ENCODE assay signal across 23 cellular contexts in genomic region chr6:43746071-43746470, GRCh38. TPM values are rescaled to one million over a fixed set of nuclear protein-coding genes. Genes with fewer than 3 reads are reported as not detected.
A peak's percentile ranks its signal among the peaks of the same experiment; 100 is the strongest.
DNase-seq lines count a peak whose midpoint lies in the region; ATAC-seq and TF ChIP-seq lines count a peak whose summit lies in the region.
"Had no signal": no experiment of that assay in that cellular context is flagged by ENCODE, and none has a peak within 500 bp of the region (broad histone marks: within the 10 kb centered on the region; RNA-seq: fewer than 3 reads in every experiment).

No MANE protein-coding gene starts in this region.

- DNase-seq in cardiac septum (ENCODE audit: low spot score), result peak; percentile 12
- DNase-seq in Right ventricle myocardium superior, result no peak
- no peak for DNase-seq in endodermal cell
- DNase-seq in prostate gland (ENCODE audit: low spot score), result no peak
- DNase-seq in activated CD4-positive, alpha-beta T cell treated with anti-CD3 and anti-CD28 coated beads, Interleukin-2, amount 10 ng/mL, durations not matched to agents 7 days and 5 days, result no peak
- no peak for DNase-seq in stimulated activated naive CD4-positive, alpha-beta T cell treated with Interleukin-2 at 50 U/mL for 16 hours (lab: John Stamatoyannopoulos, UW)
- DNase-seq: activated CD4-positive, alpha-beta memory T cell treated with anti-CD3 and anti-CD28 coated beads for 36 hours; cerebellar nuclear complex; DMS153; Kasumi-1; NCI-H1436; NCI-H2081 treated with DMSO at 0.1 percent for 48 hours; NCI-H345; NCI-H748 treated with DMSO at 0.1 percent for 48 hours; stimulated activated CD4-positive, alpha-beta T cell treated with anti-CD3 and anti-CD28 coated beads, Interleukin-2, amount 100 ng/mL, for 48 hours had no signal

- 91 to 92% methylated on average over 2 of the region's 2 CpGs for WGBS in endodermal cell (ENCODE audit: insufficient coverage in 1 of 2, insufficient read length in 1 of 2), 2 experiments
- 86% methylated on average over 2 of the region's 2 CpGs for WGBS in prostate gland

- no peaks in the 10 kb centered on the region for H3K36me3 ChIP-seq in endodermal cell (ENCODE audit: control insufficient read depth, insufficient read depth, low read length)
- no peaks in the 10 kb centered on the region for H3K36me3 ChIP-seq in prostate gland
- H3K36me3 ChIP-seq: SJCRH30 had no signal

- H3K4me3 ChIP-seq in endodermal cell (ENCODE audit: low read length) (no peak overlapping the region), prostate gland (no peak overlapping the region)
- H3K4me3 ChIP-seq: dorsolateral prefrontal cortex, SJCRH30 had no signal

- no peak overlapping the region for H3K9ac ChIP-seq in endodermal cell (ENCODE audit: extremely low read depth, low read length, poor library complexity, severe bottlenecking)

- peak overlapping the region; percentile 18 for H3K27ac Mint-ChIP-seq in endodermal cell
- no peak overlapping the region for H3K27ac Mint-ChIP-seq in activated CD4-positive, alpha-beta T cell treated with anti-CD3 and anti-CD28 coated beads, Interleukin-2, amount 10 ng/mL, durations not matched to agents 7 days and 5 days
- H3K27ac Mint-ChIP-seq: activated CD4-positive, alpha-beta memory T cell treated with anti-CD3 and anti-CD28 coated beads for 36 hours; B cell; T-cell had no signal

- no peaks in the 10 kb centered on the region for H3K9me3 ChIP-seq in endodermal cell (ENCODE audit: control insufficient read depth, low read length)
- H3K9me3 ChIP-seq in prostate gland, result no peaks in the 10 kb centered on the region
- H3K9me3 ChIP-seq: SJCRH30 had no signal

- H3K27me3 ChIP-seq in endodermal cell (ENCODE audit: control insufficient read depth, insufficient read depth, low read length, poor library complexity, severe bottlenecking), result no peaks in the 10 kb centered on the region
- no peaks in the 10 kb centered on the region for H3K27me3 ChIP-seq in prostate gland (replicated peaks; ENCODE audit: insufficient read depth)

- TF ChIP-seq CTCF in endodermal cell (conservative IDR thresholded peaks at IDR 0.05) (no peak), prostate gland (IDR thresholded peaks at IDR 0.05) (no peak)

- no peak for TF ChIP-seq POLR2A in prostate gland (IDR thresholded peaks at IDR 0.05)

- peaks cover 6% of the 10 kb centered on the region for H3K4me1 ChIP-seq in endodermal cell (ENCODE audit: control insufficient read depth, insufficient read depth, low read length)
- peaks cover 7% of the 10 kb centered on the region for H3K4me1 ChIP-seq in prostate gland (replicated peaks)

- ATAC-seq in Right ventricle myocardium superior (ENCODE audit: poor library complexity) (no peak), HG03565 (IDR thresholded peaks at IDR 0.05; ENCODE audit: unreplicated experiment) (no peak), esophagus mucosa (no peak)
- ATAC-seq: activated CD4-positive, CD25-positive, alpha-beta regulatory T cell treated with anti-CD3 and anti-CD28 coated beads, Interleukin-2, amount 50 U/mL, for 24 hours; left lobe of liver; T-cell had no signal

- H3K4me1 Mint-ChIP-seq in endodermal cell, result peaks cover 24% of the 10 kb centered on the region
- no peaks in the 10 kb centered on the region for H3K4me1 Mint-ChIP-seq in activated CD4-positive, alpha-beta T cell treated with anti-CD3 and anti-CD28 coated beads, Interleukin-2, amount 10 ng/mL, durations not matched to agents 7 days and 5 days
- H3K4me1 Mint-ChIP-seq: B cell, T-cell had no signal

- CTCF ChIA-PET in activated CD4-positive, alpha-beta T cell treated with anti-CD3 and anti-CD28 coated beads, Interleukin-2, amount 10 ng/mL, durations not matched to agents 7 days and 5 days (lab: Charles Lee), result interaction anchor here (1.0 to 2.5 kb wide), 2 partner anchors 24 to 26 kb away, joined by 3 to 12 read pairs; partner anchors contain the start of gene VEGFA

- no peaks in the 10 kb centered on the region for H3K36me3 Mint-ChIP-seq in endodermal cell (ENCODE audit: low read depth)
- H3K36me3 Mint-ChIP-seq in activated CD4-positive, alpha-beta T cell treated with anti-CD3 and anti-CD28 coated beads, Interleukin-2, amount 10 ng/mL, durations not matched to agents 7 days and 5 days (ENCODE audit: low read depth), result no peaks in the 10 kb centered on the region
- H3K36me3 Mint-ChIP-seq: activated CD4-positive, alpha-beta memory T cell treated with anti-CD3 and anti-CD28 coated beads for 36 hours; T-cell had no signal

- H3K27me3 Mint-ChIP-seq in endodermal cell (ENCODE audit: insufficient read depth), result no peaks in the 10 kb centered on the region
- H3K27me3 Mint-ChIP-seq in activated CD4-positive, alpha-beta T cell treated with anti-CD3 and anti-CD28 coated beads, Interleukin-2, amount 10 ng/mL, durations not matched to agents 7 days and 5 days, result peaks cover 19% of the 10 kb centered on the region

- intact Hi-C loops in cardiac septum (cut with DNase I) (no loop called here), Right ventricle myocardium superior (cut with DNase I) (no loop called here), prostate gland (cut with DNase I) (no loop called here)

- no peak overlapping the region for H3K4me3 Mint-ChIP-seq in endodermal cell
- no peak overlapping the region for H3K4me3 Mint-ChIP-seq in activated CD4-positive, alpha-beta T cell treated with anti-CD3 and anti-CD28 coated beads, Interleukin-2, amount 10 ng/mL, durations not matched to agents 7 days and 5 days
- H3K4me3 Mint-ChIP-seq: activated CD4-positive, alpha-beta memory T cell treated with anti-CD3 and anti-CD28 coated beads for 36 hours; B cell; T-cell had no signal

- no peak overlapping the region for H3K27ac ChIP-seq in endodermal cell (ENCODE audit: low read depth, low read length)
- peak overlapping the region; percentile 78 to 93 for H3K27ac ChIP-seq in prostate gland
- H3K27ac ChIP-seq: dorsolateral prefrontal cortex, SJCRH30 had no signal

- POLR2A ChIA-PET in activated CD4-positive, alpha-beta T cell treated with anti-CD3 and anti-CD28 coated beads, Interleukin-2, amount 10 ng/mL, durations not matched to agents 7 days and 5 days (lab: Charles Lee), result no interaction called here

- H3K9me3 Mint-ChIP-seq in endodermal cell, result no peaks in the 10 kb centered on the region
- H3K9me3 Mint-ChIP-seq in activated CD4-positive, alpha-beta T cell treated with anti-CD3 and anti-CD28 coated beads, Interleukin-2, amount 10 ng/mL, durations not matched to agents 7 days and 5 days, result no peaks in the 10 kb centered on the region
- H3K9me3 Mint-ChIP-seq: activated CD4-positive, alpha-beta memory T cell treated with anti-CD3 and anti-CD28 coated beads for 36 hours; T-cell had no signal

RNA-seq across cellular contexts. Expression of gene VEGFA, which starts 23.9 kb away (rescaled TPM):
- 233 TPM for total RNA-seq in cardiac septum
- total RNA-seq in Right ventricle myocardium superior, result 230 TPM
- 100 to 1,000 TPM; 163 to 254 TPM for total RNA-seq in endodermal cell
- 129 TPM for polyA plus RNA-seq in endodermal cell (2013, experiment 1 of 2)
- 99.2 TPM for polyA plus RNA-seq in endodermal cell (2013, experiment 2 of 2)
- total RNA-seq in prostate gland, result 100 to 1,000 TPM; 127 to 335 TPM
- 10 to 100 TPM; 23.7 to 25.8 TPM for total RNA-seq in activated CD4-positive, alpha-beta T cell treated with anti-CD3 and anti-CD28 coated beads, Interleukin-2, amount 10 ng/mL, durations not matched to agents 7 days and 5 days
- total RNA-seq in esophagus mucosa, result 129 TPM

RNA-seq across cellular contexts. Expression of gene MRPS18A, which starts 58.5 kb away (rescaled TPM):
- total RNA-seq in cardiac septum, result 38.4 TPM
- total RNA-seq in Right ventricle myocardium superior, result 39.5 TPM
- total RNA-seq in endodermal cell, result 10 to 100 TPM; 53.6 to 58.8 TPM
- polyA plus RNA-seq in endodermal cell (2013, experiment 1 of 2), result 50.7 TPM
- polyA plus RNA-seq in endodermal cell (2013, experiment 2 of 2), result 50.8 TPM
- 10 to 100 TPM; 56.6 to 56.9 TPM for total RNA-seq in prostate gland
- total RNA-seq in activated CD4-positive, alpha-beta T cell treated with anti-CD3 and anti-CD28 coated beads, Interleukin-2, amount 10 ng/mL, durations not matched to agents 7 days and 5 days, result 10 to 100 TPM; 37.3 to 46.4 TPM
- 44.5 TPM for total RNA-seq in esophagus mucosa
